13 cellular contexts compared by ENCODE assay signal in the genomic region with DNA sequence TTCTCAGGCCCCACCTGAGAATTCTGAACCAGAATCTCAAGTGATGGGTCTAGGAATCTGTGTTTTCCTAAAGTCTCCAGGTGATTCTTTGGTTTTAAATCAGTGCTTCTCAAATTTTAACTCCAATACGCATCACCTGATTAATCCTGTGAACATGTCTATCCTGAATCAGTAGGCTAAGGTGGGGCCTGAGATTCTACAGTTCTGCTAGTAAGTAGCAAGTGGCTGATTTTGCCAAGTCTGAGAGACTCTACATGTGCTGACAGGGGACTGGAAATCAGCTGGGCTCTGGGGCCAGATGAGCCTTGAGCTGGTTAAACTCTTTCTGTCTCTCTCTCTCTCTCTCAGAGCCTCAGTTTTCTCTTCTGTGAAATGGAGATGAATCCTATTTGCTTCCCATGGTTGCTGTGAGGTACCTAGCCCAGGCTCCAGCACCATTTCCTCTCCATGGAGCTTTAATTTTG. TPM values are rescaled to one million over a fixed set of nuclear protein-coding genes. Genes with fewer than 3 reads are reported as not detected.
DNase-seq lines count a peak whose midpoint lies in the region; ATAC-seq, FAIRE-seq and TF ChIP-seq lines count a peak whose summit lies in the region.
"Had no signal": no experiment of that assay in that cellular context is flagged by ENCODE, and none has a peak within 500 bp of the region (broad histone marks: within the 10 kb centered on the region; RNA-seq: fewer than 3 reads in every experiment).

No MANE protein-coding gene starts in this region.

- intact Hi-C loops in CD8-positive, alpha-beta T cell (cut with DNase I, micrococcal nuclease), result loop anchor here in 1 of 2 experiments (10.0 kb wide), 1 partner anchor 169 kb away; no protein-coding TSS in a partner anchor
- intact Hi-C loops in GM12878 (cut with micrococcal nuclease; ENCODE audit: unreplicated experiment), result no loop called here

- H3K4me1 ChIP-seq in CD8-positive, alpha-beta T cell (ENCODE audit: insufficient read depth, low read length), result peaks cover 91% of the 10 kb centered on the region
- peaks cover 38% of the 10 kb centered on the region for H3K4me1 ChIP-seq in GM12878 (ENCODE audit: control insufficient read depth, insufficient read depth, low read length)
- H3K4me1 ChIP-seq in parathyroid adenoma, result no peaks in the 10 kb centered on the region

- RAD21 ChIA-PET in GM12878 (lab: Charles Lee; ENCODE audit: unreplicated experiment), result interaction anchor here (0.8 to 21.1 kb wide), 8 partner anchors 18 to 76 kb away, joined by 3 to 514 read pairs (median 6); no protein-coding TSS in a partner anchor

- WGBS in GM12878 (ENCODE audit: insufficient coverage, insufficient replicate concordance, low lambda C conversion rate, missing lambda C conversion rate), result 94% methylated on average over 1 of the region's 1 CpG

- no peaks in the 10 kb centered on the region for H3K27me3 ChIP-seq in CD8-positive, alpha-beta T cell (ENCODE audit: insufficient read depth, low read length)
- no peaks in the 10 kb centered on the region for H3K27me3 ChIP-seq in GM12878 (replicated peaks in 1 of 2; ENCODE audit: control insufficient read depth in 2 of 2, insufficient read depth in 2 of 2, low read length in 1 of 2)
- H3K27me3 ChIP-seq in parathyroid adenoma (ENCODE audit: control insufficient read depth, insufficient read depth, low read length), result no peaks in the 10 kb centered on the region
- H3K27me3 ChIP-seq: MG63 had no signal

- POLR2A ChIA-PET in CD8-positive, alpha-beta T cell (lab: Charles Lee), result interaction anchor here (1.1 to 23.6 kb wide), 10 partner anchors 7 to 144 kb away, joined by 3 to 755 read pairs (median 6); a partner anchor contains a TSS
- POLR2A ChIA-PET in GM12878 (lab: Charles Lee), result interaction anchor here (0.7 to 9.5 kb wide), 7 partner anchors 8 to 236 kb away, joined by 3 to 81 read pairs (median 5); no protein-coding TSS in a partner anchor

- peaks cover 86% of the 10 kb centered on the region for H3K36me3 ChIP-seq in CD8-positive, alpha-beta T cell (ENCODE audit: insufficient read depth, low read length)
- H3K36me3 ChIP-seq in GM12878 (ENCODE audit: control insufficient read depth in 2 of 2, insufficient read depth in 2 of 2, low read length in 1 of 2) (peaks cover 25 to 58% of the 10 kb centered on the region in 2 experiments; a peak in 3 of 4 replicates), parathyroid adenoma (ENCODE audit: control insufficient read depth, insufficient read depth, low read length) (no peaks in the 10 kb centered on the region)
- H3K36me3 ChIP-seq: MG63 had no signal

- TF ChIP-seq POLR2A in GM12878 (IDR thresholded peaks at IDR 0.05; ENCODE audit: low read depth, low read length), result no peak

- SMC1A ChIA-PET in GM12878 (lab: Charles Lee; ENCODE audit: uncharacterized antibody, unreplicated experiment), result interaction anchor here (0.9 to 21.2 kb wide), 8 partner anchors 8 to 138 kb away, joined by 3 to 430 read pairs (median 6); a partner anchor contains a TSS

- CTCF ChIA-PET in CD8-positive, alpha-beta T cell (lab: Charles Lee), result interaction anchor here (0.6 to 26.4 kb wide), 12 partner anchors 5 to 253 kb away, joined by 3 to 638 read pairs (median 4); no protein-coding TSS in a partner anchor
- CTCF ChIA-PET in GM12878 (lab: Yijun Ruan, JAX), result interaction anchor here (1.0 to 12.8 kb wide), 6 partner anchors 19 to 1107 kb away, joined by 3 to 318 read pairs (median 4); no protein-coding TSS in a partner anchor

- TF ChIP-seq RAD21 in GM12878 (IDR thresholded peaks at IDR 0.05; ENCODE audit: insufficient read depth, low read depth, low read length), result no peak

- peak overlapping the region; percentile 94 for H3K27ac Mint-ChIP-seq in CD8-positive, alpha-beta T cell

- DNase-seq in 8988T (peak; percentile 9), GM12878 (ENCODE audit: low read depth, low spot score) (no peak), KG1 (lab: John Stamatoyannopoulos, UW) (no peak), NCI-H2081 treated with DMSO at 0.1 percent for 48 hours (lab: John Stamatoyannopoulos, UW) (no peak), NCI-H2196 treated with DMSO at 0.1 percent for 48 hours (lab: John Stamatoyannopoulos, UW; ENCODE audit: unreplicated experiment) (no peak), NCI-H128 (lab: John Stamatoyannopoulos, UW; ENCODE audit: unreplicated experiment) (no peak)
- peak in 1 of 7 experiments; percentile 48 for DNase-seq in CD8-positive, alpha-beta T cell
- DNase-seq: MG63, NCI-H510A had no signal

- no peak for TF ChIP-seq CTCF in CD8-positive, alpha-beta T cell (IDR thresholded peaks at IDR 0.05)
- no peak for TF ChIP-seq CTCF in GM12878 (IDR thresholded peaks at IDR 0.05 in 2 of 3, conservative IDR thresholded peaks at IDR 0.05 in 1 of 3; ENCODE audit: control insufficient read depth in 2 of 3, extremely low read depth in 1 of 3, insufficient read depth in 1 of 3, low read depth in 3 of 3, low read length in 3 of 3)
- TF ChIP-seq CTCF in parathyroid adenoma (IDR thresholded peaks at IDR 0.05), result no peak

- ATAC-seq in CD8-positive, alpha-beta T cell, result no peak
- ATAC-seq in GM12878, result no peak

- no peak overlapping the region for H3K27ac ChIP-seq in CD8-positive, alpha-beta T cell (ENCODE audit: low read depth, low read length)
- no peak overlapping the region for H3K27ac ChIP-seq in GM12878 (ENCODE audit: control insufficient read depth, insufficient read depth)
- peak overlapping the region; percentile 57 for H3K27ac ChIP-seq in parathyroid adenoma

- in situ Hi-C loops in GM12878 (cut with MboI), result no loop called here

- peak overlapping the region; percentile 26 for H3K4me3 Mint-ChIP-seq in CD8-positive, alpha-beta T cell

- TF ChIP-seq EP300 in GM12878 (IDR thresholded peaks at IDR 0.05; ENCODE audit: borderline replicate concordance in 1 of 2, control insufficient read depth in 1 of 2, low read depth in 2 of 2, low read length in 2 of 2), result no peak

- no peaks in the 10 kb centered on the region for H3K27me3 Mint-ChIP-seq in CD8-positive, alpha-beta T cell (ENCODE audit: low read depth)

- FAIRE-seq in GM12878 (lab: Jason Lieb, UNC), result no peak
- FAIRE-seq: endometrium had no signal

- H3K4me3 ChIP-seq in CD8-positive, alpha-beta T cell (ENCODE audit: low read depth, low read length), result no peak overlapping the region
- no peak overlapping the region for H3K4me3 ChIP-seq in GM12878
- H3K4me3 ChIP-seq in parathyroid adenoma (ENCODE audit: low read depth, low read length), result no peak overlapping the region
- H3K4me3 ChIP-seq: MG63 had no signal

- H3K9me3 ChIP-seq in CD8-positive, alpha-beta T cell (ENCODE audit: low read length), result no peaks in the 10 kb centered on the region
- H3K9me3 ChIP-seq in GM12878 (replicated peaks; ENCODE audit: control insufficient read depth, insufficient read depth, low read length) (no peaks in the 10 kb centered on the region), parathyroid adenoma (ENCODE audit: control insufficient read depth, low read length) (no peaks in the 10 kb centered on the region)
- H3K9me3 ChIP-seq: MG63 had no signal

- no peak overlapping the region for H2AFZ ChIP-seq in GM12878 (ENCODE audit: control insufficient read depth, low read depth, low read length)
- H2AFZ ChIP-seq in parathyroid adenoma, result no peak overlapping the region

- H3K9me3 Mint-ChIP-seq in CD8-positive, alpha-beta T cell, result no peaks in the 10 kb centered on the region

- peaks cover 5% of the 10 kb centered on the region for H4K20me1 ChIP-seq in GM12878 (ENCODE audit: control insufficient read depth, insufficient read depth)

- peaks cover 97% of the 10 kb centered on the region for H3K36me3 Mint-ChIP-seq in CD8-positive, alpha-beta T cell

- H3K9ac ChIP-seq in GM12878 (ENCODE audit: control insufficient read depth, insufficient read depth, low read length), result no peak overlapping the region
- no peak overlapping the region for H3K9ac ChIP-seq in parathyroid adenoma

- BruUV-seq in GM12878 (replicated peaks; lab: Mats Ljungman, UMichigan), result no TSS peak

- H3K4me1 Mint-ChIP-seq in CD8-positive, alpha-beta T cell (ENCODE audit: low read depth), result peaks cover 95% of the 10 kb centered on the region

- peaks cover 18% of the 10 kb centered on the region for H3K79me2 ChIP-seq in GM12878 (ENCODE audit: control insufficient read depth, insufficient read depth, low read length)
- no peaks in the 10 kb centered on the region for H3K79me2 ChIP-seq in parathyroid adenoma

- H3K4me2 ChIP-seq in GM12878 (ENCODE audit: control insufficient read depth, insufficient read depth), result no peak overlapping the region
- H3K4me2 ChIP-seq in parathyroid adenoma (ENCODE audit: low read length), result no peak overlapping the region

RNA-seq across cellular contexts. Expression of a gene that starts 9.0 kb away (rescaled TPM):
- 100 to 1,000 TPM; 196 to 199 TPM for total RNA-seq in CD8-positive, alpha-beta T cell
- total RNA-seq in GM12878 (2013; cell fraction: nucleolus; rRNA removed), result 1,072 and 1,160 TPM in 2 replicates
- total RNA-seq in GM12878 (2014; rRNA removed) (235 and 242 TPM in 2 replicates), GM12878 (2014; rRNA removed; fragmentation: Illumina TruSeq; extraction: Trizol) (131 and 136 TPM in 2 replicates), GM12878 (2021) (192 and 209 TPM in 2 replicates)
- polyA plus RNA-seq in GM12878 (2011; ENCODE audit: low read depth), result 96.4 TPM
- polyA plus RNA-seq in GM12878 (2011; rRNA removed) (696 and 1,171 TPM in 2 replicates), GM12878 (2014; fragmentation: Illumina TruSeq; extraction: Trizol) (171 and 245 TPM in 2 replicates), GM12878 (2014; fragmentation: Nextera tagmentation; extraction: Ambion mirVana) (100 to 1,000 TPM; 235 to 294 TPM), GM12878 (2014; rRNA removed) (258 and 274 TPM in 2 replicates), GM12878 (2016; fragmentation: Nextera tagmentation; extraction: Ambion mirVana) (100 to 1,000 TPM; 571 to 606 TPM)
- 1,486 and 1,699 TPM in 2 replicates for polyA plus RNA-seq in GM12878 (2011; cell fraction: cytosol; rRNA removed)
- 1,140 and 1,750 TPM in 2 replicates for polyA plus RNA-seq in GM12878 (2011; cell fraction: nucleus; rRNA removed)
- polyA plus RNA-seq in GM12878 (2012), result 149 and 215 TPM in 2 replicates
- 2,298 and 2,348 TPM in 2 replicates for polyA minus RNA-seq in GM12878 (2011; rRNA and poly(A)+ RNA removed)
- polyA minus RNA-seq in GM12878 (2011; cell fraction: cytosol; rRNA and poly(A)+ RNA removed), result 332 and 352 TPM in 2 replicates
- polyA minus RNA-seq in GM12878 (2011; cell fraction: nucleus; rRNA and poly(A)+ RNA removed), result 378 and 542 TPM in 2 replicates
- polyA plus RNA-seq: neural cell had no signal

RNA-seq across cellular contexts. Expression of a gene that starts 54.8 kb away (rescaled TPM):
- total RNA-seq in CD8-positive, alpha-beta T cell, result 1 to 10 TPM; 1.9 to 2.9 TPM
- total RNA-seq in GM12878 (2013; cell fraction: nucleolus; rRNA removed), result 1.9 and 3.5 TPM in 2 replicates
- total RNA-seq in GM12878 (2014; rRNA removed) (0.16 and 0.34 TPM in 2 replicates), GM12878 (2014; rRNA removed; fragmentation: Illumina TruSeq; extraction: Trizol) (0.31 and 0.46 TPM in 2 replicates), GM12878 (2021) (0.90 and 1.0 TPM in 2 replicates)
- polyA plus RNA-seq in GM12878 (2011; ENCODE audit: low read depth), result not detected
- polyA plus RNA-seq in GM12878 (2011; rRNA removed) (0.35 and 0.69 TPM in 2 replicates), GM12878 (2014; fragmentation: Illumina TruSeq; extraction: Trizol) (0.49 and 0.85 TPM in 2 replicates), GM12878 (2014; fragmentation: Nextera tagmentation; extraction: Ambion mirVana) (not detected), GM12878 (2014; rRNA removed) (0.67 and 1.2 TPM in 2 replicates), GM12878 (2016; fragmentation: Nextera tagmentation; extraction: Ambion mirVana) (under 1 TPM; 0.10 to 0.79 TPM)
- 0.79 TPM in 2 replicates for polyA plus RNA-seq in GM12878 (2011; cell fraction: cytosol; rRNA removed)
- 0.39 and 0.61 TPM in 2 replicates for polyA plus RNA-seq in GM12878 (2011; cell fraction: nucleus; rRNA removed)
- polyA plus RNA-seq in GM12878 (2012), result 0.13 TPM in 1 of 2 replicates, not detected in the other
- polyA minus RNA-seq in GM12878 (2011; rRNA and poly(A)+ RNA removed), result 1.5 and 4.2 TPM in 2 replicates
- 0.21 and 1.3 TPM in 2 replicates for polyA minus RNA-seq in GM12878 (2011; cell fraction: cytosol; rRNA and poly(A)+ RNA removed)
- polyA minus RNA-seq in GM12878 (2011; cell fraction: nucleus; rRNA and poly(A)+ RNA removed), result 1.2 and 2.5 TPM in 2 replicates
- total RNA-seq: temporal lobe had no signal
- polyA plus RNA-seq: neural cell had no signal
